11 cellular contexts compared by ENCODE assay signal in the genomic region with DNA sequence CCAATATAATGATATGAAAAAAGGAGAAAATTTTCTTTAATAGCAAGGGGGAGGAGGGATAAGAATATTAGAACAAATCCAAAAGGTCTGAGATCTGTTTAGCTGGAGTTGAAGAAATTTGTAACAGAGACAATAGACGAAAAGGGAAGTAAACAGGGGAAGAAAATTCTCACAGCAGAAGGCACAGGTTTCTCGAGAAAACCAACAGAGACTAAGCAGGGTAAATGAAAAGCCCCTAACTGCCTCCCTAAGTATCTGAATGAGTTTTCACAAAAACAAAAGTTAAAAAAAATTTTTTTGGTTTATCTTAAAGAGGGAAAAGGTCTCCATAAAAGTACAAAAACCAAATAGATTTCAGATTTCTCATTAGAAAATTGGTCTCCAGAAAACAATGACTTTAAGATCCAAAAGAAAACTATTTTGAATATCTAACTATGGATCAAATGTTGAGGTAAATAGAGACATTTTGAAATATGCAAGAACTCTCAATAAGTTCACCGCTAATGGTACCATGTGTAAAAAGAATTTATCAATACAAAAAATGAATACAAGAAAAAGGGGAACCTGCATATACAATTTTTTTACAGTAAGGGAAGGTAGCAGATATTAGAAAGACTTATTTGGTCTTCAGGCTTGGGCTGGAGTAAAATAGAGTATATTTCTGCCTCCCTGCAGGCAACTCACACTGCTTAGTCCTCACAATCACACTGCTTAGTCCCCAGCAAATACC. TPM values are rescaled to one million over a fixed set of nuclear protein-coding genes. Genes with fewer than 3 reads are reported as not detected.
DNase-seq lines count a peak whose midpoint lies in the region; ATAC-seq and TF ChIP-seq lines count a peak whose summit lies in the region.
"Had no signal": no experiment of that assay in that cellular context is flagged by ENCODE, and none has a peak within 500 bp of the region (broad histone marks: within the 10 kb centered on the region; RNA-seq: fewer than 3 reads in every experiment).

No MANE protein-coding gene starts in this region.

- H3K36me3 Mint-ChIP-seq in endothelial cell (ENCODE audit: low read depth, unreplicated experiment): no peaks in the 10 kb centered on the region

- H3K4me3 Mint-ChIP-seq in endothelial cell (ENCODE audit: unreplicated experiment): no peak overlapping the region
- H3K4me3 Mint-ChIP-seq: CD8-positive, alpha-beta T cell had no signal

- no peaks in the 10 kb centered on the region for H3K9me3 ChIP-seq in upper lobe of right lung

- H3K27me3 Mint-ChIP-seq in endothelial cell (ENCODE audit: unreplicated experiment): no peaks in the 10 kb centered on the region

- H3K4me1 ChIP-seq in upper lobe of right lung: no peaks in the 10 kb centered on the region

- H3K27me3 ChIP-seq in upper lobe of right lung: no peaks in the 10 kb centered on the region

- H3K27ac Mint-ChIP-seq in endothelial cell (ENCODE audit: unreplicated experiment): peak overlapping the region; percentile 64
- H3K27ac Mint-ChIP-seq: CD8-positive, alpha-beta T cell had no signal

- H3K36me3 ChIP-seq in upper lobe of right lung: peaks cover 8% of the 10 kb centered on the region

- peaks cover 5% of the 10 kb centered on the region for H3K4me1 Mint-ChIP-seq in endothelial cell (ENCODE audit: unreplicated experiment)

- no peak for TF ChIP-seq CTCF in endothelial cell (IDR thresholded peaks at IDR 0.05; ENCODE audit: unreplicated experiment)
- TF ChIP-seq CTCF in upper lobe of right lung (IDR thresholded peaks at IDR 0.05): no peak

- intact Hi-C loops in upper lobe of right lung (cut with DNase I): no loop called here

- no peak for DNase-seq in endothelial cell (ENCODE audit: low spot score)
- no peak for DNase-seq in upper lobe of right lung
- DNase-seq in DMS153 (lab: John Stamatoyannopoulos, UW): no peak
- DNase-seq in NCI-H226: no peak
- DNase-seq in COLO829 (ENCODE audit: low spot score): no peak
- DNase-seq: CD8-positive, alpha-beta T cell; NCI-H2171 had no signal

- no peak overlapping the region for H3K4me3 ChIP-seq in upper lobe of right lung
- H3K4me3 ChIP-seq: lung had no signal

- no peaks in the 10 kb centered on the region for H3K9me3 Mint-ChIP-seq in endothelial cell (ENCODE audit: unreplicated experiment)
- H3K9me3 Mint-ChIP-seq: CD8-positive, alpha-beta T cell had no signal

- no peak overlapping the region for H3K27ac ChIP-seq in upper lobe of right lung

- peak; percentile 93 for ATAC-seq in GM18868 (IDR thresholded peaks at IDR 0.05; ENCODE audit: unreplicated experiment)
- peak; percentile 87 for ATAC-seq in GM21529 (IDR thresholded peaks at IDR 0.05; ENCODE audit: unreplicated experiment)
- peak; percentile 69 for ATAC-seq in HG03135 (IDR thresholded peaks at IDR 0.05; ENCODE audit: unreplicated experiment)
- ATAC-seq in upper lobe of right lung: no peak
- ATAC-seq: CD8-positive, alpha-beta T cell had no signal

RNA-seq across cellular contexts. Expression of a gene that starts 23.9 kb away (rescaled TPM):
- total RNA-seq in endothelial cell (ENCODE audit: unreplicated experiment) (1.2 TPM), upper lobe of right lung (0.49 TPM)
